9 cellular contexts compared by ENCODE assay signal in genomic region chr19:13881231-13881691, GRCh38. TPM values are rescaled to one million over a fixed set of nuclear protein-coding genes. Genes with fewer than 3 reads are reported as not detected.
DNase-seq lines count a peak whose midpoint lies in the region; ATAC-seq and TF ChIP-seq lines count a peak whose summit lies in the region.
"Had no signal": no experiment of that assay in that cellular context is flagged by ENCODE, and none has a peak within 500 bp of the region (broad histone marks: within the 10 kb centered on the region; RNA-seq: fewer than 3 reads in every experiment).

No MANE protein-coding gene starts in this region.

- TF ChIP-seq POLR2A in tibial nerve (IDR thresholded peaks at IDR 0.05): no peak

- CTCF ChIA-PET in activated naive CD4-positive, alpha-beta T cell treated with anti-CD3 and anti-CD28 coated beads for 36 hours (lab: Charles Lee): interaction anchor here (0.6 to 3.0 kb wide), 20 partner anchors 13 to 1795 kb away, joined by 3 to 16 read pairs (median 5); partner anchors contain the start of genes ASF1B, BRME1, CC2D1A and IL27RA
- CTCF ChIA-PET in activated CD8-positive, alpha-beta T cell treated with anti-CD3 and anti-CD28 coated beads, Interleukin-2, amount 10 ng/mL, durations not matched to agents 7 days and 5 days (lab: Charles Lee): interaction anchor here (0.6 to 5.7 kb wide), 26 partner anchors 10 to 255 kb away, joined by 3 to 67 read pairs (median 4); partner anchors contain the start of genes ASF1B, IL27RA, MISP3 and ZSWIM4

- H3K9me3 Mint-ChIP-seq in activated naive CD4-positive, alpha-beta T cell treated with anti-CD3 and anti-CD28 coated beads for 36 hours: no peaks in the 10 kb centered on the region
- H3K9me3 Mint-ChIP-seq in activated CD8-positive, alpha-beta T cell treated with anti-CD3 and anti-CD28 coated beads, Interleukin-2, amount 10 ng/mL, durations not matched to agents 7 days and 5 days (ENCODE audit: insufficient read depth): no peaks in the 10 kb centered on the region

- POLR2A ChIA-PET in activated CD8-positive, alpha-beta T cell treated with anti-CD3 and anti-CD28 coated beads, Interleukin-2, amount 10 ng/mL, durations not matched to agents 7 days and 5 days (lab: Charles Lee): interaction anchor here (0.8 to 1.8 kb wide), 4 partner anchors 34 to 255 kb away, joined by 4 to 8 read pairs (median 5); partner anchors contain the start of genes ASF1B and IL27RA

- peak overlapping the region; percentile 52 for H3K27ac ChIP-seq in layer of hippocampus (ENCODE audit: low read depth, low read length)
- peak overlapping the region; percentile 41 to 92 (median 77) for H3K27ac ChIP-seq in tibial nerve

- H3K27me3 ChIP-seq in layer of hippocampus (ENCODE audit: control insufficient read depth, insufficient read depth, low read length) (no peaks in the 10 kb centered on the region), tibial nerve (peaks cover 0 to 4% of the 10 kb centered on the region in 2 donors)

- H3K36me3 Mint-ChIP-seq in activated naive CD4-positive, alpha-beta T cell treated with anti-CD3 and anti-CD28 coated beads for 36 hours (ENCODE audit: low read depth): no peaks in the 10 kb centered on the region
- H3K36me3 Mint-ChIP-seq in activated CD8-positive, alpha-beta T cell treated with anti-CD3 and anti-CD28 coated beads, Interleukin-2, amount 10 ng/mL, durations not matched to agents 7 days and 5 days (ENCODE audit: low read depth): no peaks in the 10 kb centered on the region

- no peaks in the 10 kb centered on the region for H3K9me3 ChIP-seq in tibial nerve

- no peak overlapping the region for H3K4me3 Mint-ChIP-seq in activated naive CD4-positive, alpha-beta T cell treated with anti-CD3 and anti-CD28 coated beads for 36 hours
- H3K4me3 Mint-ChIP-seq in activated CD8-positive, alpha-beta T cell treated with anti-CD3 and anti-CD28 coated beads, Interleukin-2, amount 10 ng/mL, durations not matched to agents 7 days and 5 days: peak overlapping the region; percentile 48

- ATAC-seq in activated CD8-positive, alpha-beta T cell treated with anti-CD3 and anti-CD28 coated beads, Interleukin-2, amount 10 ng/mL, durations not matched to agents 7 days and 5 days: no peak

- peaks cover 4 to 41% (median 31%) of the 10 kb centered on the region in 4 donors for H3K4me1 ChIP-seq in tibial nerve

- DNase-seq in activated naive CD4-positive, alpha-beta T cell treated with anti-CD3 and anti-CD28 coated beads for 36 hours: peak; percentile 46
- no peak for DNase-seq in activated naive CD4-positive, alpha-beta T cell (lab: John Stamatoyannopoulos, UW)
- DNase-seq in activated CD8-positive, alpha-beta T cell treated with anti-CD3 and anti-CD28 coated beads, Interleukin-2, amount 10 ng/mL, durations not matched to agents 7 days and 5 days: peak; percentile 45
- DNase-seq in tibial nerve (ENCODE audit: low spot score in 2 of 2) (no peak), SIG-M5 (lab: John Stamatoyannopoulos, UW) (no peak), DMS153 treated with DMSO at 0.1 percent for 48 hours (lab: John Stamatoyannopoulos, UW; ENCODE audit: unreplicated experiment) (no peak), RKO (ENCODE audit: low spot score) (no peak)

- intact Hi-C loops in activated naive CD4-positive, alpha-beta T cell treated with anti-CD3 and anti-CD28 coated beads for 36 hours (cut with micrococcal nuclease): loop anchor here (2.0 to 5.0 kb wide), 2 partner anchors 26 to 591 kb away; partner anchors contain the start of genes BRME1 and CC2D1A

- no peak overlapping the region for H3K4me3 ChIP-seq in tibial nerve

- H3K27me3 Mint-ChIP-seq in activated naive CD4-positive, alpha-beta T cell treated with anti-CD3 and anti-CD28 coated beads for 36 hours (ENCODE audit: low read depth): no peaks in the 10 kb centered on the region
- peaks cover 4% of the 10 kb centered on the region for H3K27me3 Mint-ChIP-seq in activated CD8-positive, alpha-beta T cell treated with anti-CD3 and anti-CD28 coated beads, Interleukin-2, amount 10 ng/mL, durations not matched to agents 7 days and 5 days (ENCODE audit: low read depth)

- WGBS in tibial nerve, 2 donors: 18 to 27% methylated on average over 11 of the region's 12 CpGs

- no peak for TF ChIP-seq EP300 in tibial nerve (IDR thresholded peaks at IDR 0.05)

- H3K4me1 Mint-ChIP-seq in activated naive CD4-positive, alpha-beta T cell treated with anti-CD3 and anti-CD28 coated beads for 36 hours (ENCODE audit: low read depth): peaks cover 34% of the 10 kb centered on the region
- H3K4me1 Mint-ChIP-seq in activated CD8-positive, alpha-beta T cell treated with anti-CD3 and anti-CD28 coated beads, Interleukin-2, amount 10 ng/mL, durations not matched to agents 7 days and 5 days (ENCODE audit: low read depth): peaks cover 55% of the 10 kb centered on the region

- no peak for TF ChIP-seq CTCF in tibial nerve (IDR thresholded peaks at IDR 0.05)

- H3K36me3 ChIP-seq in tibial nerve: no peaks in the 10 kb centered on the region

- peak overlapping the region; percentile 77 for H3K27ac Mint-ChIP-seq in activated naive CD4-positive, alpha-beta T cell treated with anti-CD3 and anti-CD28 coated beads for 36 hours
- peak overlapping the region; percentile 81 for H3K27ac Mint-ChIP-seq in activated CD8-positive, alpha-beta T cell treated with anti-CD3 and anti-CD28 coated beads, Interleukin-2, amount 10 ng/mL, durations not matched to agents 7 days and 5 days

RNA-seq across cellular contexts. Expression of gene NANOS3, which starts 4.3 kb away (rescaled TPM):
- total RNA-seq in activated naive CD4-positive, alpha-beta T cell treated with anti-CD3 and anti-CD28 coated beads for 36 hours: under 1 TPM; 0.55 to 0.74 TPM
- under 1 TPM; 0.60 to 0.90 TPM for total RNA-seq in activated CD8-positive, alpha-beta T cell treated with anti-CD3 and anti-CD28 coated beads, Interleukin-2, amount 10 ng/mL, durations not matched to agents 7 days and 5 days
- not detected for total RNA-seq in tibial nerve
- total RNA-seq: liver had no signal

RNA-seq across cellular contexts. Expression of gene BRME1, which starts 24.7 kb away (rescaled TPM):
- total RNA-seq in activated naive CD4-positive, alpha-beta T cell treated with anti-CD3 and anti-CD28 coated beads for 36 hours: 1 to 10 TPM; 5.8 to 5.9 TPM
- total RNA-seq in activated CD8-positive, alpha-beta T cell treated with anti-CD3 and anti-CD28 coated beads, Interleukin-2, amount 10 ng/mL, durations not matched to agents 7 days and 5 days: 1 to 10 TPM; 4.2 to 5.0 TPM
- total RNA-seq in tibial nerve: 1 to 10 TPM in 3 of 4 donors, not detected in 1; 1.5 to 3.3 (median 3.0) TPM

RNA-seq across cellular contexts. Expression of gene CC2D1A, which starts 24.7 kb away (rescaled TPM):
- 10 to 100 TPM; 27.4 to 28.6 TPM for total RNA-seq in activated naive CD4-positive, alpha-beta T cell treated with anti-CD3 and anti-CD28 coated beads for 36 hours
- total RNA-seq in activated CD8-positive, alpha-beta T cell treated with anti-CD3 and anti-CD28 coated beads, Interleukin-2, amount 10 ng/mL, durations not matched to agents 7 days and 5 days: 10 to 100 TPM; 27.8 to 28.9 TPM
- 10 to 100 TPM; 42.7 to 99.3 (median 56.0) TPM for total RNA-seq in tibial nerve

RNA-seq across cellular contexts. Expression of gene PODNL1, which starts 57.0 kb away (rescaled TPM):
- under 1 TPM in 1 of 2 experiments, not detected in 1; 0.29 TPM for total RNA-seq in activated naive CD4-positive, alpha-beta T cell treated with anti-CD3 and anti-CD28 coated beads for 36 hours
- total RNA-seq in activated CD8-positive, alpha-beta T cell treated with anti-CD3 and anti-CD28 coated beads, Interleukin-2, amount 10 ng/mL, durations not matched to agents 7 days and 5 days: 1 to 10 TPM in 1 of 2 experiments, under 1 TPM in 1; 0.11 to 1.3 TPM
- total RNA-seq in tibial nerve: 10 to 100 TPM in 3 of 4 donors, 1 to 10 TPM in 1; 9.4 to 45.7 (median 20.7) TPM
- total RNA-seq: liver had no signal

Comparison
In these comparisons a context has a peak if more than half of its experiments do, and no peak if none do; other contexts are left out.
1. DNase-seq: peak in activated naive CD4-positive, alpha-beta T cell treated with anti-CD3 and anti-CD28 coated beads for 36 hours (single experiment) and activated CD8-positive, alpha-beta T cell treated with anti-CD3 and anti-CD28 coated beads, Interleukin-2, amount 10 ng/mL, durations not matched to agents 7 days and 5 days (single experiment); none in activated naive CD4-positive, alpha-beta T cell (0 of 4), tibial nerve (0 of 2), SIG-M5 (single experiment), DMS153 treated with DMSO at 0.1 percent for 48 hours (single experiment) and RKO (single experiment).